In genomic region chr2:230170532-230170931, GRCh38 we compare ENCODE assay signal across 9 cellular contexts. TPM values are rescaled to one million over a fixed set of nuclear protein-coding genes. Genes with fewer than 3 reads are reported as not detected.
DNase-seq lines count a peak whose midpoint lies in the region; ATAC-seq and TF ChIP-seq lines count a peak whose summit lies in the region.
"Had no signal": no experiment of that assay in that cellular context is flagged by ENCODE, and none has a peak within 500 bp of the region (broad histone marks: within the 10 kb centered on the region; RNA-seq: fewer than 3 reads in every experiment).

No MANE protein-coding gene starts in this region.

- H3K27ac ChIP-seq in SJCRH30 (no peak overlapping the region), stomach (peak overlapping the region in 4 of 5 donors; percentile 8 to 59 (median 44))

- no peak for TF ChIP-seq POLR2A in stomach (IDR thresholded peaks at IDR 0.05)

- H3K36me3 ChIP-seq in SJCRH30 (no peaks in the 10 kb centered on the region), stomach (peaks cover 0 to 72% (median 59%) of the 10 kb centered on the region in 4 donors)

- no peak for TF ChIP-seq CTCF in stomach (IDR thresholded peaks at IDR 0.05)
- no peak for TF ChIP-seq CTCF in nephron progenitor cell (IDR thresholded peaks at IDR 0.05)

- peaks cover 10% of the 10 kb centered on the region for H3K4me1 ChIP-seq in SJCRH30
- H3K4me1 ChIP-seq in stomach: peaks cover 0 to 11% (median 0%) of the 10 kb centered on the region in 4 donors

- peak overlapping the region; percentile 67 for H3K27ac Mint-ChIP-seq in activated CD4-positive, alpha-beta T cell treated with anti-CD3 and anti-CD28 coated beads, Interleukin-2, amount 10 ng/mL, durations not matched to agents 24 days and 14 days
- H3K27ac Mint-ChIP-seq in nephron progenitor cell: no peak overlapping the region

- DNase-seq in activated CD4-positive, alpha-beta T cell treated with anti-CD3 and anti-CD28 coated beads, Interleukin-2, amount 10 ng/mL, durations not matched to agents 24 days and 14 days: peak; percentile 64
- DNase-seq in activated CD4-positive, alpha-beta T cell treated with anti-CD3 and anti-CD28 coated beads for 4 hours: no peak
- DNase-seq in SJCRH30 (peak; percentile 36 to 72), left cardiac atrium (no peak), stomach (peak; percentile 58), EL (no peak), nephron progenitor cell (no peak)
- DNase-seq: NCI-H2171 had no signal

- intact Hi-C loops in activated CD4-positive, alpha-beta T cell treated with anti-CD3 and anti-CD28 coated beads, Interleukin-2, amount 10 ng/mL, durations not matched to agents 24 days and 14 days (cut with micrococcal nuclease): no loop called here
- intact Hi-C loops in left cardiac atrium (cut with DNase I) (no loop called here), stomach (cut with DNase I; ENCODE audit: low total_unique reads) (no loop called here)

- H3K9me3 ChIP-seq in SJCRH30 (replicated peaks): no peaks in the 10 kb centered on the region
- H3K9me3 ChIP-seq in stomach: no peaks in the 10 kb centered on the region

- peak; percentile 46 to 59 for ATAC-seq in left cardiac atrium
- ATAC-seq in HG03520 (IDR thresholded peaks at IDR 0.05; ENCODE audit: unreplicated experiment): no peak

- no peak for TF ChIP-seq EP300 in stomach (IDR thresholded peaks at IDR 0.05)

- WGBS in stomach, 5 donors: 23 to 51% (median 41%) methylated on average over 9 of the region's 9 CpGs

- H3K4me1 Mint-ChIP-seq in activated CD4-positive, alpha-beta T cell treated with anti-CD3 and anti-CD28 coated beads, Interleukin-2, amount 10 ng/mL, durations not matched to agents 24 days and 14 days: peaks cover 10% of the 10 kb centered on the region
- no peaks in the 10 kb centered on the region for H3K4me1 Mint-ChIP-seq in nephron progenitor cell

- H3K9me3 Mint-ChIP-seq in activated CD4-positive, alpha-beta T cell treated with anti-CD3 and anti-CD28 coated beads, Interleukin-2, amount 10 ng/mL, durations not matched to agents 24 days and 14 days: no peaks in the 10 kb centered on the region
- no peaks in the 10 kb centered on the region for H3K9me3 Mint-ChIP-seq in nephron progenitor cell

- H3K36me3 Mint-ChIP-seq in activated CD4-positive, alpha-beta T cell treated with anti-CD3 and anti-CD28 coated beads, Interleukin-2, amount 10 ng/mL, durations not matched to agents 24 days and 14 days (ENCODE audit: low read depth): peaks cover 82% of the 10 kb centered on the region
- no peaks in the 10 kb centered on the region for H3K36me3 Mint-ChIP-seq in nephron progenitor cell (ENCODE audit: low read depth)

- H3K4me3 ChIP-seq in SJCRH30: peak overlapping the region; percentile 11; the same call in 1 of the 2 replicates
- H3K4me3 ChIP-seq in stomach: no peak overlapping the region

- no peaks in the 10 kb centered on the region for H3K27me3 Mint-ChIP-seq in activated CD4-positive, alpha-beta T cell treated with anti-CD3 and anti-CD28 coated beads, Interleukin-2, amount 10 ng/mL, durations not matched to agents 24 days and 14 days
- peaks cover 14% of the 10 kb centered on the region for H3K27me3 Mint-ChIP-seq in nephron progenitor cell (ENCODE audit: low read depth, poor library complexity)

- H3K27me3 ChIP-seq in SJCRH30 (0 out of 2 replicates have a peak, but pooled peaks cover 3% of the 10 kb centered on the region), stomach (no peaks in the 10 kb centered on the region)

- H3K4me3 Mint-ChIP-seq in activated CD4-positive, alpha-beta T cell treated with anti-CD3 and anti-CD28 coated beads, Interleukin-2, amount 10 ng/mL, durations not matched to agents 24 days and 14 days: peak overlapping the region; percentile 12
- H3K4me3 Mint-ChIP-seq in nephron progenitor cell: no peak overlapping the region

RNA-seq across cellular contexts. Expression of gene SP110, which starts 49.3 kb away (rescaled TPM):
- 137 and 148 TPM in 2 replicates for total RNA-seq in activated CD4-positive, alpha-beta T cell treated with anti-CD3 and anti-CD28 coated beads, Interleukin-2, amount 10 ng/mL, durations not matched to agents 24 days and 14 days
- 2.8 and 3.0 TPM in 2 replicates for total RNA-seq in SJCRH30 (2014; rRNA removed; shearing (Covaris generic))
- 10 to 100 TPM; 11.0 to 15.1 TPM for total RNA-seq in left cardiac atrium
- total RNA-seq in stomach: 10 to 100 TPM in 4 of 5 donors, 1 to 10 TPM in 1; 4.6 to 40.4 (median 24.6) TPM
- 10 to 100 TPM; 11.1 to 17.1 (median 11.1) TPM for polyA plus RNA-seq in stomach

RNA-seq across cellular contexts. Expression of gene SP140, which starts 55.0 kb away (rescaled TPM):
- total RNA-seq in activated CD4-positive, alpha-beta T cell treated with anti-CD3 and anti-CD28 coated beads, Interleukin-2, amount 10 ng/mL, durations not matched to agents 24 days and 14 days: 236 and 241 TPM in 2 replicates
- total RNA-seq in SJCRH30 (2014; rRNA removed; shearing (Covaris generic)): 0.12 and 0.25 TPM in 2 replicates
- total RNA-seq in left cardiac atrium (1 to 10 TPM in 1 of 2 donors, under 1 TPM in 1; 0.99 to 1.1 TPM), stomach (1 to 10 TPM in 4 of 5 donors, not detected in 1; 1.7 to 6.4 (median 4.1) TPM)
- polyA plus RNA-seq in stomach: 1 to 10 TPM; 1.1 to 2.2 (median 1.5) TPM

Comparison
In these comparisons a context has a peak if more than half of its experiments do, and no peak if none do; other contexts are left out.
1. DNase-seq: peak in activated CD4-positive, alpha-beta T cell treated with anti-CD3 and anti-CD28 coated beads, Interleukin-2, amount 10 ng/mL, durations not matched to agents 24 days and 14 days (single experiment), SJCRH30 (2 of 2) and stomach (single experiment); none in activated CD4-positive, alpha-beta T cell treated with anti-CD3 and anti-CD28 coated beads for 4 hours (0 of 2), left cardiac atrium (single experiment), EL (single experiment) and nephron progenitor cell (single experiment).
2. RNA of gene SP140, which starts 55.0 kb away (total RNA-seq): 236 to 241 TPM in activated CD4-positive, alpha-beta T cell treated with anti-CD3 and anti-CD28 coated beads, Interleukin-2, amount 10 ng/mL, durations not matched to agents 24 days and 14 days; 1.7 to 6.4 TPM in stomach, 0.99 to 1.1 TPM in left cardiac atrium and 0.12 to 0.25 TPM in SJCRH30; every median in the first group is over 10 times any median in the second.